21 cellular contexts compared by ENCODE assay signal in genomic region chr3:126263971-126264370, GRCh38.
"Had no signal": no experiment of that assay in that cellular context is flagged by ENCODE, and none has a peak within 500 bp of the region (broad histone marks: within the 10 kb centered on the region; RNA-seq: fewer than 3 reads in every experiment).

No MANE protein-coding gene starts in this region.

- H3K9me3 Mint-ChIP-seq: T-cell had no signal

- FAIRE-seq: HTR-8/SVneo had no signal

- H3K36me3 ChIP-seq: MG63 had no signal

- H3K27ac Mint-ChIP-seq: T-cell had no signal

- H3K4me3 Mint-ChIP-seq: T-cell had no signal

- H3K9ac ChIP-seq: SK-N-SH had no signal

- ATAC-seq: Panc1, PC-3, T-cell had no signal

- H3K9me3 ChIP-seq: MG63, SK-N-SH had no signal

- H3K4me3 ChIP-seq: MG63 had no signal

- H3K36me3 Mint-ChIP-seq: T-cell had no signal

- H3K27me3 ChIP-seq: MG63 had no signal

- H3K4me2 ChIP-seq: SK-N-SH had no signal

- DNase-seq: Karpas-422, KG1, MG63, NCI-H1092 treated with DMSO at 0.1 percent for 48 hours, NCI-H1436, NCI-H187, NCI-H2029, NCI-H2081 treated with DMSO at 0.1 percent for 48 hours, NCI-H2171, NCI-H226, NCI-H446, NCI-H510A, NCI-H69, NCI-H774, PC-3, SHP77, SK-N-SH, SW 1271, T-cell had no signal
